ENCODE assay signal across 2 cellular contexts in the genomic region with DNA sequence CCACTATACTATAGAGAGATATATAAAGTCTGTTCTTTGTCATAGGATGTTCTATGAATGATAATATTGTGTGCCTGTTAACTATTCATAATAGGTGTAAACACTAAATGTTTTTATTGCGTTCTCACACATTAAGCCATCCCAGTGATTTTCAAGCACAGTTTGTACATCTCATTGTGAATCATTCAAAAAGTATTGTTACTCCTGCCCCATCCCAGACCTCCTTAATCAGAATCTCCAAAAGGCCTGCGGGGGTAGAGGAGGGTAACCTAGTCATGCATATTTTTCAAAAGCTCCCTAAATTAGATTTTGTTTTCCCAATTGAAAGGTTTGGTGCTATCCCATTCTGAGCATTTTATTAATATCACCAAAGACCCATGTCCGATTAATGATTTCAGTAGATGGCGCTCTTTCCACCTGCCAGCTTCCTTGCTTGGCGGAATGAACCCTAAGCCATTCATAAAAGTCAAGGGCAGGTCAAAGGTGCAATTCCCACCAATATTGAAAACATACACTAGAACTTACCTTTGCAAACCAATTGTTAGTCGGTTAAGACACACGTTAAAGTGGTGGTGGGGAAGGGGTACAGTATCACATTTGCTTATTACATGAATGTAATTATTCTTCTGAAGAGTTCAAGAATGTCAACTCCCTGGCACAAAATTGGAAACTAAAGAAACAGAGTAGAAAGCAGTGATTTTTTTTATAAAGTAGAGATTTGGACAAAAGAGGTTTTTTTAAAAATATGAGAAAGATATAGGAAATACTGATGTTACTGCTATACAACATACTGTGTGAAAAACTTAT.
TF ChIP-seq lines count a peak whose summit lies in the region.

No MANE protein-coding gene starts in this region.

TF ChIP-seq in HCT116, 20 proteins besides CTCF, POLR2A, EP300 and RAD21 (continued from another document):
- no peak for TF ChIP-seq REST (IDR thresholded peaks at IDR 0.05; ENCODE audit: low read depth)
- TF ChIP-seq ZNF274 (IDR thresholded peaks at IDR 0.05; ENCODE audit: low read depth, low read length): no peak
- TF ChIP-seq ELF1 (IDR thresholded peaks at IDR 0.05; ENCODE audit: borderline replicate concordance, low read depth): no peak
- no peak for TF ChIP-seq POLR2AphosphoS5 (IDR thresholded peaks at IDR 0.05; ENCODE audit: low read depth, low read length)
- TF ChIP-seq, protein P1, sequence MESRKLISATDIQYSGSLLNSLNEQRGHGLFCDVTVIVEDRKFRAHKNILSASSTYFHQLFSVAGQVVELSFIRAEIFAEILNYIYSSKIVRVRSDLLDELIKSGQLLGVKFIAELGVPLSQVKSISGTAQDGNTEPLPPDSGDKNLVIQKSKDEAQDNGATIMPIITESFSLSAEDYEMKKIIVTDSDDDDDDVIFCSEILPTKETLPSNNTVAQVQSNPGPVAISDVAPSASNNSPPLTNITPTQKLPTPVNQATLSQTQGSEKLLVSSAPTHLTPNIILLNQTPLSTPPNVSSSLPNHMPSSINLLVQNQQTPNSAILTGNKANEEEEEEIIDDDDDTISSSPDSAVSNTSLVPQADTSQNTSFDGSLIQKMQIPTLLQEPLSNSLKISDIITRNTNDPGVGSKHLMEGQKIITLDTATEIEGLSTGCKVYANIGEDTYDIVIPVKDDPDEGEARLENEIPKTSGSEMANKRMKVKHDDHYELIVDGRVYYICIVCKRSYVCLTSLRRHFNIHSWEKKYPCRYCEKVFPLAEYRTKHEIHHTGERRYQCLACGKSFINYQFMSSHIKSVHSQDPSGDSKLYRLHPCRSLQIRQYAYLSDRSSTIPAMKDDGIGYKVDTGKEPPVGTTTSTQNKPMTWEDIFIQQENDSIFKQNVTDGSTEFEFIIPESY (IDR thresholded peaks at IDR 0.05; ENCODE audit: extremely low read depth, insufficient replicate concordance, low read length): no peak
- no peak for TF ChIP-seq ZFX (IDR thresholded peaks at IDR 0.05)
- no peak for TF ChIP-seq YY1 (IDR thresholded peaks at IDR 0.05; ENCODE audit: extremely low read depth, insufficient replicate concordance, low read depth, low read length)
- TF ChIP-seq TCF7L2 (IDR thresholded peaks at IDR 0.05; ENCODE audit: borderline replicate concordance, extremely low read depth, insufficient read depth, insufficient read length): no peak
- TF ChIP-seq EZH2phosphoT487 (IDR thresholded peaks at IDR 0.05; ENCODE audit: borderline replicate concordance): no peak
- TF ChIP-seq JUND (IDR thresholded peaks at IDR 0.05): no peak
- TF ChIP-seq, protein P2, sequence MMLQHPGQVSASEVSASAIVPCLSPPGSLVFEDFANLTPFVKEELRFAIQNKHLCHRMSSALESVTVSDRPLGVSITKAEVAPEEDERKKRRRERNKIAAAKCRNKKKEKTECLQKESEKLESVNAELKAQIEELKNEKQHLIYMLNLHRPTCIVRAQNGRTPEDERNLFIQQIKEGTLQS (IDR thresholded peaks at IDR 0.05): no peak
- TF ChIP-seq, protein P3, sequence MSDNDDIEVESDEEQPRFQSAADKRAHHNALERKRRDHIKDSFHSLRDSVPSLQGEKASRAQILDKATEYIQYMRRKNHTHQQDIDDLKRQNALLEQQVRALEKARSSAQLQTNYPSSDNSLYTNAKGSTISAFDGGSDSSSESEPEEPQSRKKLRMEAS (IDR thresholded peaks at IDR 0.05): no peak

TF ChIP-seq in WTC11, 78 proteins besides CTCF, POLR2A, EP300 and RAD21 (continued from another document):
- TF ChIP-seq ARID4B (CRISPR knock-in tag; IDR thresholded peaks at IDR 0.05; ENCODE audit: borderline replicate concordance): no peak
- TF ChIP-seq, protein P4, sequence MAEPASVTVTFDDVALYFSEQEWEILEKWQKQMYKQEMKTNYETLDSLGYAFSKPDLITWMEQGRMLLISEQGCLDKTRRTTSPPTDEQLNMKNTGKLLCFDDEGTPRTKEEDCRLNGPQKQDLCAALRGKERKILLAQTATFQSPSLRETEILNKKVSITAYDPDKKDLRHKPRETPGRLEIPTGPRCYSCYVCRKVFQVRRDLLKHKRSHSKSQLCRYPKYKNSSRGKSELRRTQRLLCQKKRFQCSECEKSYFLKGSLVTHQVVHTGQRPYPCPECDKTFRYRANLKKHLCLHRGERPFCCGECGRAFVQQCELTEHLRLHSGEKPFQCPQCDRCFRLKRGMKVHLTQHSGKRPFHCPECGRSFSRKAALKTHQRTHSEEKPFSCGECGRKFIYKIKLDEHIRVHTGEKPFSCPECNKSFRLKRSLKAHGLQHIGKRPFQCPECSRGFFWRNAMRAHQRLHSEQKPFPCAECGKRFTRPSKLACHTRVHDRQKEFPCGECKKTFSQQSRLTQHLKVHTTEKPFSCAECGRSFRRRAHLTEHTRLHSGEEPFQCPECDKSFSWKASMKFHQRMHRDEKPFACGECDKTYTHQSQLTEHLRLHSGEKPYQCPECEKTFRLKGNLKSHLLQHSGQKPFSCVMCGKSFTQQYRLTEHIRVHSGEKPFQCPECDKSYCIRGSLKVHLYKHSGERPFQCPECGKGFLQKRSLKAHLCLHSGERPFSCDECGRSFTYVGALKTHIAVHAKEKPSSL (CRISPR knock-in tag; conservative IDR thresholded peaks at IDR 0.05): no peak
- TF ChIP-seq, protein P5, sequence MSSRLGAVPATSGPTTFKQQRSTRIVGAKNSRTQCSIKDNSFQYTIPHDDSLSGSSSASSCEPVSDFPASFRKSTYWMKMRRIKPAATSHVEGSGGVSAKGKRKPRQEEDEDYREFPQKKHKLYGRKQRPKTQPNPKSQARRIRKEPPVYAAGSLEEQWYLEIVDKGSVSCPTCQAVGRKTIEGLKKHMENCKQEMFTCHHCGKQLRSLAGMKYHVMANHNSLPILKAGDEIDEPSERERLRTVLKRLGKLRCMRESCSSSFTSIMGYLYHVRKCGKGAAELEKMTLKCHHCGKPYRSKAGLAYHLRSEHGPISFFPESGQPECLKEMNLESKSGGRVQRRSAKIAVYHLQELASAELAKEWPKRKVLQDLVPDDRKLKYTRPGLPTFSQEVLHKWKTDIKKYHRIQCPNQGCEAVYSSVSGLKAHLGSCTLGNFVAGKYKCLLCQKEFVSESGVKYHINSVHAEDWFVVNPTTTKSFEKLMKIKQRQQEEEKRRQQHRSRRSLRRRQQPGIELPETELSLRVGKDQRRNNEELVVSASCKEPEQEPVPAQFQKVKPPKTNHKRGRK (CRISPR knock-in tag; IDR thresholded peaks at IDR 0.05; ENCODE audit: borderline replicate concordance): no peak
- TF ChIP-seq FOXJ3 (CRISPR knock-in tag; IDR thresholded peaks at IDR 0.05; ENCODE audit: borderline replicate concordance): no peak
- TF ChIP-seq IRF2 (CRISPR knock-in tag; IDR thresholded peaks at IDR 0.05; ENCODE audit: borderline replicate concordance, low read depth): no peak
- TF ChIP-seq JUN (CRISPR knock-in tag; IDR thresholded peaks at IDR 0.05): no peak
